ENCODE assay signal across 19 cellular contexts in genomic region chr6:169145476-169145875, GRCh38.
DNase-seq lines count a peak whose midpoint lies in the region; TF ChIP-seq lines count a peak whose summit lies in the region.
"Had no signal": no experiment of that assay in that cellular context is flagged by ENCODE, and none has a peak within 500 bp of the region (broad histone marks: within the 10 kb centered on the region; RNA-seq: fewer than 3 reads in every experiment).

No MANE protein-coding gene starts in this region.

- DNase-seq in AG04450 (ENCODE audit: low read depth, low spot score) (no peak), SJSA1 (ENCODE audit: low read depth in 1 of 2, low spot score in 2 of 2) (peak; percentile 70 to 85), fibroblast of peridontal ligament (ENCODE audit: extremely low read depth) (peak; percentile 94), osteoblast (ENCODE audit: insufficient read length, low spot score, missing footprints) (no peak), NCI-H82 (lab: John Stamatoyannopoulos, UW) (no peak), EL (no peak), cerebellar nuclear complex (lab: John Stamatoyannopoulos, UW) (no peak)
- no peak for DNase-seq in stimulated activated CD4-positive, alpha-beta T cell treated with anti-CD3 and anti-CD28 coated beads, Interleukin-15, amount 100 ng/mL, for 24 hours
- DNase-seq: activated CD4-positive, alpha-beta T cell treated with anti-CD3 and anti-CD28 coated beads for 36 hours; DMS 273 treated with DMSO at 0.1 percent for 48 hours; foreskin keratinocyte; GDM1; left colon; midbrain; NCI-H1694; NCI-H69; stimulated activated CD4-positive, alpha-beta T cell treated with anti-CD3 and anti-CD28 coated beads, Interleukin-12 subunit alpha, Interleukin-12 subunit beta, amount 100 ng/mL, for 4 hours had no signal

- H3K4me1 ChIP-seq in SJSA1 (replicated peaks) (peaks cover 16% of the 10 kb centered on the region), osteoblast (ENCODE audit: insufficient read depth, low read length) (peaks cover 22% of the 10 kb centered on the region)
- H3K4me1 ChIP-seq: foreskin keratinocyte, neural progenitor cell had no signal

- H3K4me3 ChIP-seq in AG04450 (ENCODE audit: low read depth, low read length): no peak overlapping the region
- no peak overlapping the region for H3K4me3 ChIP-seq in SJSA1
- no peak overlapping the region for H3K4me3 ChIP-seq in osteoblast (ENCODE audit: insufficient read depth, low read length)
- H3K4me3 ChIP-seq: K562, neural progenitor cell had no signal

- TF ChIP-seq CTCF in AG04450 (IDR thresholded peaks at IDR 0.05; ENCODE audit: low read depth, low read length): no peak
- TF ChIP-seq CTCF in osteoblast (IDR thresholded peaks at IDR 0.05; ENCODE audit: extremely low read depth, low read depth, low read length): no peak

- H3K27ac ChIP-seq in AG04450 (ENCODE audit: low read depth, low read length): peak overlapping the region; percentile 21
- peak overlapping the region; percentile 60 for H3K27ac ChIP-seq in SJSA1
- peak overlapping the region; percentile 31 for H3K27ac ChIP-seq in osteoblast (ENCODE audit: low read depth, low read length)
- H3K27ac ChIP-seq: foreskin keratinocyte, neural progenitor cell had no signal

- H3K79me2 ChIP-seq in osteoblast (ENCODE audit: insufficient read depth, low read length): no peaks in the 10 kb centered on the region

- POLR2A ChIA-PET in AG04450 (lab: Yijun Ruan, JAX): no interaction called here

- H3K36me3 ChIP-seq in SJSA1 (no peaks in the 10 kb centered on the region), osteoblast (ENCODE audit: insufficient read depth, low read length) (no peaks in the 10 kb centered on the region)
- H3K36me3 ChIP-seq: neural progenitor cell had no signal

- no peaks in the 10 kb centered on the region for H3K27me3 ChIP-seq in AG04450 (ENCODE audit: control insufficient read depth, insufficient read depth, low read length)
- H3K27me3 ChIP-seq in SJSA1 (replicated peaks): no peaks in the 10 kb centered on the region
- H3K27me3 ChIP-seq in osteoblast (ENCODE audit: insufficient read depth, low read length): no peaks in the 10 kb centered on the region
- H3K27me3 ChIP-seq: neural progenitor cell had no signal

- 0 out of 2 replicates have a peak, but pooled peaks cover 2% of the 10 kb centered on the region for H3K9me3 ChIP-seq in AG04450 (ENCODE audit: control insufficient read depth, insufficient read depth, low read length)
- H3K9me3 ChIP-seq in SJSA1 (replicated peaks): no peaks in the 10 kb centered on the region
- H3K9me3 ChIP-seq in osteoblast (ENCODE audit: low read depth, low read length): peaks cover 2% of the 10 kb centered on the region

- CTCF ChIA-PET in AG04450 (lab: Charles Lee): no interaction called here

- peak overlapping the region; percentile 28 for H2AFZ ChIP-seq in osteoblast (ENCODE audit: low read length)
- H2AFZ ChIP-seq: neural progenitor cell had no signal

- H4K20me1 ChIP-seq in osteoblast (ENCODE audit: insufficient read depth, low read length): no peaks in the 10 kb centered on the region

- no peak overlapping the region for H3K4me2 ChIP-seq in osteoblast (ENCODE audit: insufficient read depth, low read length)
- H3K4me2 ChIP-seq: neural progenitor cell had no signal

Comparison
In these comparisons a context has a peak if more than half of its experiments do, and no peak if none do; other contexts are left out.
1. DNase-seq: peak in SJSA1 (2 of 2) and fibroblast of peridontal ligament (single experiment); none in AG04450 (single experiment), osteoblast (single experiment), NCI-H82 (single experiment), EL (single experiment), stimulated activated CD4-positive, alpha-beta T cell treated with anti-CD3 and anti-CD28 coated beads, Interleukin-15, amount 100 ng/mL, for 24 hours (single experiment) and cerebellar nuclear complex (0 of 2).
2. Peak in every context shown above with its lines, with median percentiles within 50 percentile points of each other: H3K27ac ChIP-seq.